In genomic region chr22:31211862-31212730, GRCh38 we compare ENCODE assay signal across 8 cellular contexts. TPM values are rescaled to one million over a fixed set of nuclear protein-coding genes. Genes with fewer than 3 reads are reported as not detected.
DNase-seq lines count a peak whose midpoint lies in the region; ATAC-seq and TF ChIP-seq lines count a peak whose summit lies in the region.

Gene LIMK2, plus strand, starts transcription at chr22:31212298. Its CDS starts 111 bp downstream, at chr22:31212409.

- H3K4me3 ChIP-seq in Panc1 (ENCODE audit: low read depth in 2 of 2, low read length in 2 of 2) = peak within 1 kb of the TSS; percentile 84 to 91
- H3K4me3 ChIP-seq in muscle layer of colon (ENCODE audit: low read depth in 1 of 2, low read length in 2 of 2) = peak within 1 kb of the TSS; percentile 84 to 99

- POLR2A ChIA-PET in Panc1 (lab: Charles Lee) = interaction anchor here (0.6 to 1.4 kb wide), 3 partner anchors 51 to 105 kb away, joined by 3 to 4 read pairs (median 4); partner anchors contain the start of gene SELENOM

- H3K9me3 ChIP-seq in KOPT-K1 (ENCODE audit: insufficient read depth, low read length, poor library complexity, severe bottlenecking) (no peaks in the 10 kb centered on the region), Panc1 (ENCODE audit: control insufficient read depth, insufficient read depth, low read depth, low read length) (no peaks in the 10 kb centered on the region), muscle layer of colon (ENCODE audit: low read length) (no peaks in the 10 kb centered on the region)

- DNase-seq in DMS79 (lab: John Stamatoyannopoulos, UW) (peak; percentile 55), Panc1 (ENCODE audit: low read depth, low spot score) (no peak)
- DNase-seq in activated T-cell treated with anti-CD3 and anti-CD28 coated beads, Interleukin-2, amount 50 U/mL, for 4 hours = peak; percentile 97
- DNase-seq in stimulated activated CD8-positive, alpha-beta memory T cell treated with anti-CD3 and anti-CD28 coated beads, Interleukin-7, amount 100 ng/mL, for 24 hours (ENCODE audit: low read depth) = peak; percentile 94

- H3K4me1 ChIP-seq in Panc1 (ENCODE audit: control insufficient read depth, insufficient read depth, low read length) (peaks cover 6% of the 10 kb centered on the region; the same call in 1 of the 2 replicates), muscle layer of colon (ENCODE audit: insufficient read depth, low read length) (peaks cover 21% of the 10 kb centered on the region)

- CTCF ChIA-PET in Panc1 (lab: Charles Lee) = interaction anchor here (0.9 to 1.7 kb wide), 3 partner anchors 16 to 80 kb away, joined by 4 to 6 read pairs (median 4); partner anchors contain the start of gene PIK3IP1

- H3K36me3 Mint-ChIP-seq in activated T-cell treated with anti-CD3 and anti-CD28 coated beads, Interleukin-2, amount 50 U/mL, for 4 hours (ENCODE audit: insufficient read depth) = peaks cover 2% of the 10 kb centered on the region

- H3K9ac ChIP-seq in muscle layer of colon (ENCODE audit: low read length) = peak within 1 kb of the TSS; percentile 72

- peaks cover 51% of the 10 kb centered on the region for H3K4me1 Mint-ChIP-seq in activated T-cell treated with anti-CD3 and anti-CD28 coated beads, Interleukin-2, amount 50 U/mL, for 4 hours (ENCODE audit: low read depth)

- BruUV-seq in Panc1 (replicated peaks; lab: Mats Ljungman, UMichigan) = no TSS peak

- intact Hi-C loops in Panc1 (cut with micrococcal nuclease; ENCODE audit: unreplicated experiment) = no loop called here

- H3K27me3 ChIP-seq in Panc1 (ENCODE audit: control insufficient read depth, insufficient read depth, low read length) (no peaks in the 10 kb centered on the region), muscle layer of colon (ENCODE audit: control insufficient read depth in 1 of 2, insufficient read depth in 2 of 2, low read length in 2 of 2) (no peaks in the 10 kb centered on the region)

- TF ChIP-seq CTCF in Panc1 (IDR thresholded peaks at IDR 0.05) = peak; percentile 92

- ATAC-seq in GM21737 (IDR thresholded peaks at IDR 0.05; ENCODE audit: unreplicated experiment) (peak; percentile 91), Panc1 (peak; percentile 98), esophagus mucosa (peak; percentile 86)
- ATAC-seq in activated T-cell treated with anti-CD3 and anti-CD28 coated beads, Interleukin-2, amount 50 U/mL, for 4 hours = peak; percentile 99 to 100

- in situ Hi-C loops in Panc1 (cut with HindIII; ENCODE audit: low pct_unique_long_range_greater_than_20kb, low sequenced_read_pairs) = no loop called here

- H3K36me3 ChIP-seq in KOPT-K1 (ENCODE audit: insufficient read depth, low read length) (0 out of 2 replicates have a peak, but pooled peaks cover 8% of the 10 kb centered on the region), Panc1 (ENCODE audit: control insufficient read depth, insufficient read depth, low read length) (peaks cover 8% of the 10 kb centered on the region; the same call in 1 of the 2 replicates), muscle layer of colon (ENCODE audit: insufficient read depth, low read length) (peaks cover under 1% of the 10 kb centered on the region)

- H3K27ac ChIP-seq in KOPT-K1 (ENCODE audit: low read depth, low read length, poor library complexity, severe bottlenecking) (peak within 1 kb of the TSS; percentile 77), Panc1 (ENCODE audit: low read length) (peak within 1 kb of the TSS; percentile 79), muscle layer of colon (ENCODE audit: low read depth, low read length) (peak within 1 kb of the TSS; percentile 73)

- no peaks in the 10 kb centered on the region for H3K27me3 Mint-ChIP-seq in activated T-cell treated with anti-CD3 and anti-CD28 coated beads, Interleukin-2, amount 50 U/mL, for 4 hours (ENCODE audit: low read depth)

- peak within 1 kb of the TSS; percentile 89 for H3K4me3 Mint-ChIP-seq in activated T-cell treated with anti-CD3 and anti-CD28 coated beads, Interleukin-2, amount 50 U/mL, for 4 hours

- no peaks in the 10 kb centered on the region for H3K9me3 Mint-ChIP-seq in activated T-cell treated with anti-CD3 and anti-CD28 coated beads, Interleukin-2, amount 50 U/mL, for 4 hours

RNA-seq across cellular contexts. Expression of gene LIMK2, which starts in this region (rescaled TPM):
- total RNA-seq in Panc1 (2021; ENCODE audit: unreplicated experiment) (12.6 TPM), esophagus mucosa (88.0 TPM)
- 10.7 TPM for polyA plus RNA-seq in Panc1 (2012; ENCODE audit: insufficient read length)
- total RNA-seq in activated T-cell treated with anti-CD3 and anti-CD28 coated beads, Interleukin-2, amount 50 U/mL, for 4 hours = 10 to 100 TPM; 18.6 to 22.6 (median 20.6) TPM
